In genomic region chr1:169892819-169893644, GRCh38 we compare ENCODE assay signal across 8 cellular contexts. TPM values are rescaled to one million over a fixed set of nuclear protein-coding genes. Genes with fewer than 3 reads are reported as not detected.
DNase-seq lines count a peak whose midpoint lies in the region; ATAC-seq and TF ChIP-seq lines count a peak whose summit lies in the region.

No MANE protein-coding gene starts in this region.

- WGBS in trophoblast cell (ENCODE audit: extremely low coverage, insufficient coverage, insufficient read length) = no CpG with 5 or more reads among the region's 52 CpGs

- no peak for TF ChIP-seq CTCF in GM20000 (IDR thresholded peaks at IDR 0.05; ENCODE audit: extremely low read depth, missing control alignments)

- H3K4ac ChIP-seq in trophoblast cell (ENCODE audit: low read depth, low read length) = peak overlapping the region; percentile 100

- H3K23ac ChIP-seq in trophoblast cell (ENCODE audit: low read length) = peak overlapping the region; percentile 27

- H3K18ac ChIP-seq in trophoblast cell (ENCODE audit: low read length) = peak overlapping the region; percentile 98

- H3K9ac ChIP-seq in Karpas-422 (ENCODE audit: low read length) (peak overlapping the region; percentile 91), trophoblast cell (ENCODE audit: low read length) (peak overlapping the region; percentile 99)

- peaks cover 26% of the 10 kb centered on the region for H3K4me1 ChIP-seq in CD4-positive, CD25-positive, alpha-beta regulatory T cell (ENCODE audit: control insufficient read depth, insufficient read depth, low read length, poor library complexity, severe bottlenecking)
- H3K4me1 ChIP-seq in Karpas-422 (ENCODE audit: low read length) (peaks cover 26% of the 10 kb centered on the region), trophoblast cell (ENCODE audit: control insufficient read depth in 1 of 2, insufficient read depth in 2 of 2, low read length in 2 of 2) (peaks cover 7% of the 10 kb centered on the region in 2 experiments)

- peaks cover 3% of the 10 kb centered on the region for H3K27me3 ChIP-seq in CD4-positive, CD25-positive, alpha-beta regulatory T cell (ENCODE audit: control insufficient read depth, insufficient read depth, low read length)
- no peaks in the 10 kb centered on the region for H3K27me3 ChIP-seq in Karpas-422 (ENCODE audit: low read length)
- H3K27me3 ChIP-seq in trophoblast cell (ENCODE audit: insufficient read depth, low read length) = no peaks in the 10 kb centered on the region

- peak overlapping the region; percentile 97 for H4K91ac ChIP-seq in trophoblast cell (ENCODE audit: low read depth, low read length)

- ATAC-seq in CD4-positive, CD25-positive, alpha-beta regulatory T cell (ENCODE audit: low read depth in 2 of 2) = no peak
- peak; percentile 0 for ATAC-seq in activated T-helper 17 cell treated with anti-CD3 and anti-CD28 coated beads, Interleukin-2, amount 50 U/mL, for 72 hours (replicated peaks)
- ATAC-seq in Right ventricle myocardium superior (ENCODE audit: poor library complexity) = peak; percentile 2
- ATAC-seq in GM18861 (IDR thresholded peaks at IDR 0.05; ENCODE audit: unreplicated experiment) = no peak
- ATAC-seq in GM18873 (IDR thresholded peaks at IDR 0.05; ENCODE audit: low FRiP score, unreplicated experiment) = no peak

- H2AK5ac ChIP-seq in trophoblast cell (ENCODE audit: low read length) = peak overlapping the region; percentile 71

- peaks cover 13% of the 10 kb centered on the region for H3K27me3 Mint-ChIP-seq in CD4-positive, CD25-positive, alpha-beta regulatory T cell
- no peaks in the 10 kb centered on the region for H3K27me3 Mint-ChIP-seq in activated T-helper 17 cell treated with anti-CD3 and anti-CD28 coated beads, Interleukin-2, amount 50 U/mL, for 72 hours

- intact Hi-C loops in Right ventricle myocardium superior (cut with DNase I) = no loop called here

- peak overlapping the region; percentile 96 for H4K8ac ChIP-seq in trophoblast cell (ENCODE audit: low read depth, low read length)

- H3K4me3 Mint-ChIP-seq in CD4-positive, CD25-positive, alpha-beta regulatory T cell = peak overlapping the region; percentile 94 to 97 (median 95)
- peak overlapping the region; percentile 83 for H3K4me3 Mint-ChIP-seq in activated T-helper 17 cell treated with anti-CD3 and anti-CD28 coated beads, Interleukin-2, amount 50 U/mL, for 72 hours

- peak overlapping the region; percentile 99 for H2BK5ac ChIP-seq in trophoblast cell (ENCODE audit: low read depth, low read length, poor library complexity)

- H3K4me3 ChIP-seq in CD4-positive, CD25-positive, alpha-beta regulatory T cell (ENCODE audit: low read depth, low read length) = peak overlapping the region; percentile 96
- H3K4me3 ChIP-seq in Karpas-422 (ENCODE audit: low read length) (peak overlapping the region; percentile 78), trophoblast cell (ENCODE audit: low read depth, low read length) (peak overlapping the region; percentile 95)

- no peaks in the 10 kb centered on the region for H3K9me3 ChIP-seq in CD4-positive, CD25-positive, alpha-beta regulatory T cell (ENCODE audit: control insufficient read depth in 2 of 2, low read length in 2 of 2)
- no peaks in the 10 kb centered on the region for H3K9me3 ChIP-seq in Karpas-422 (ENCODE audit: low read length)
- H3K9me3 ChIP-seq in trophoblast cell (ENCODE audit: insufficient read depth, low read depth, low read length) = no peaks in the 10 kb centered on the region

- peak overlapping the region; percentile 95 for H4K12ac ChIP-seq in trophoblast cell (ENCODE audit: low read depth, low read length)

- H3K4me2 ChIP-seq in Karpas-422 (ENCODE audit: low read depth, low read length, poor library complexity, severe bottlenecking) (peak overlapping the region; percentile 88), trophoblast cell (ENCODE audit: low read length) (peak overlapping the region; percentile 70)

- H3K9me3 Mint-ChIP-seq in CD4-positive, CD25-positive, alpha-beta regulatory T cell = no peaks in the 10 kb centered on the region
- no peaks in the 10 kb centered on the region for H3K9me3 Mint-ChIP-seq in activated T-helper 17 cell treated with anti-CD3 and anti-CD28 coated beads, Interleukin-2, amount 50 U/mL, for 72 hours

- peaks cover 4% of the 10 kb centered on the region for H3K36me3 ChIP-seq in CD4-positive, CD25-positive, alpha-beta regulatory T cell (ENCODE audit: control insufficient read depth, insufficient read depth, low read length)
- peaks cover 4% of the 10 kb centered on the region for H3K36me3 ChIP-seq in Karpas-422 (ENCODE audit: insufficient read depth, low read length)
- H3K36me3 ChIP-seq in trophoblast cell (ENCODE audit: control insufficient read depth in 1 of 2, insufficient read depth in 2 of 2, low read length in 2 of 2) = peaks cover 0 to 5% of the 10 kb centered on the region in 2 experiments

- H3K4me1 Mint-ChIP-seq in CD4-positive, CD25-positive, alpha-beta regulatory T cell = peaks cover 40 to 55% (median 50%) of the 10 kb centered on the region in 4 donors
- peaks cover 41% of the 10 kb centered on the region for H3K4me1 Mint-ChIP-seq in activated T-helper 17 cell treated with anti-CD3 and anti-CD28 coated beads, Interleukin-2, amount 50 U/mL, for 72 hours

- peak overlapping the region; percentile 23; the same call in 1 of the 2 replicates for H2AFZ ChIP-seq in Karpas-422 (ENCODE audit: low read length)
- peak overlapping the region; percentile 61 for H2AFZ ChIP-seq in trophoblast cell (ENCODE audit: insufficient read depth, low read length, poor library complexity)

- peak in 1 of 3 donors; percentile 50 for DNase-seq in CD4-positive, CD25-positive, alpha-beta regulatory T cell
- DNase-seq in GM20000 (ENCODE audit: low spot score) (peak; percentile 25), Karpas-422 (peak; percentile 69), Right ventricle myocardium superior (peak; percentile 58), trophoblast cell (peak; percentile 27 to 53)

- H3K9me2 ChIP-seq in Karpas-422 (replicated peaks; ENCODE audit: insufficient read depth, low read length) = no peaks in the 10 kb centered on the region; the same call in 1 of the 2 replicates

- H2BK12ac ChIP-seq in trophoblast cell (ENCODE audit: low read length) = peak overlapping the region; percentile 15

- H3K27ac ChIP-seq in CD4-positive, CD25-positive, alpha-beta regulatory T cell (ENCODE audit: insufficient read depth, low read length, poor library complexity, severe bottlenecking) = peak overlapping the region; percentile 98
- H3K27ac ChIP-seq in Karpas-422 (ENCODE audit: low read length) (peak overlapping the region; percentile 86), trophoblast cell (ENCODE audit: low read depth, low read length) (peak overlapping the region; percentile 83)

- H3K27ac Mint-ChIP-seq in CD4-positive, CD25-positive, alpha-beta regulatory T cell = peak overlapping the region; percentile 88 to 100 (median 90)
- H3K27ac Mint-ChIP-seq in activated T-helper 17 cell treated with anti-CD3 and anti-CD28 coated beads, Interleukin-2, amount 50 U/mL, for 72 hours = peak overlapping the region; percentile 99

- H3K79me2 ChIP-seq in Karpas-422 (ENCODE audit: low read length) = peaks cover 52% of the 10 kb centered on the region
- H3K79me2 ChIP-seq in trophoblast cell (ENCODE audit: control insufficient read depth, insufficient read depth, low read length, poor library complexity) = peaks cover 10% of the 10 kb centered on the region

- H4K20me1 ChIP-seq in Karpas-422 (ENCODE audit: insufficient read depth, low read depth, low read length) = no peaks in the 10 kb centered on the region

- peaks cover 9% of the 10 kb centered on the region for H3K36me3 Mint-ChIP-seq in CD4-positive, CD25-positive, alpha-beta regulatory T cell
- peaks cover 34% of the 10 kb centered on the region for H3K36me3 Mint-ChIP-seq in activated T-helper 17 cell treated with anti-CD3 and anti-CD28 coated beads, Interleukin-2, amount 50 U/mL, for 72 hours (ENCODE audit: low read depth)

- H3K14ac ChIP-seq in trophoblast cell (ENCODE audit: low read length) = peak overlapping the region; percentile 98

- peak overlapping the region; percentile 93 for H2BK120ac ChIP-seq in trophoblast cell (ENCODE audit: insufficient read depth, low read length, poor library complexity)

- H3K79me1 ChIP-seq in trophoblast cell (ENCODE audit: low read length) = peaks cover 24% of the 10 kb centered on the region

RNA-seq across cellular contexts. Expression of gene SCYL3, which starts 0.7 kb away (rescaled TPM):
- total RNA-seq in CD4-positive, CD25-positive, alpha-beta regulatory T cell = 14.0 TPM
- 10 to 100 TPM; 14.4 to 18.9 (median 15.1) TPM for polyA plus RNA-seq in CD4-positive, CD25-positive, alpha-beta regulatory T cell
- total RNA-seq in Karpas-422 (2014; rRNA removed; shearing (Covaris generic); ENCODE audit: low replicate concordance) = 9.4 and 10.2 TPM in 2 replicates
- 10 to 100 TPM; 15.0 to 16.4 TPM for total RNA-seq in activated T-helper 17 cell treated with anti-CD3 and anti-CD28 coated beads, Interleukin-2, amount 50 U/mL, for 72 hours
- 5.5 TPM for total RNA-seq in Right ventricle myocardium superior
- polyA plus RNA-seq in trophoblast cell (2013) = 13.1 and 13.4 TPM in 2 replicates

Comparison
In these comparisons a context has a peak if more than half of its experiments do, and no peak if none do; other contexts are left out.
1. ATAC-seq: peak in activated T-helper 17 cell treated with anti-CD3 and anti-CD28 coated beads, Interleukin-2, amount 50 U/mL, for 72 hours (single experiment) and Right ventricle myocardium superior (single experiment); none in CD4-positive, CD25-positive, alpha-beta regulatory T cell (0 of 2), GM18861 (single experiment) and GM18873 (single experiment).
2. Peak in every context shown above with its lines, with median percentiles within 50 percentile points of each other: H3K27ac ChIP-seq and H3K4me3 ChIP-seq.